Comparison of ENCODE assay signal across 13 cellular contexts in the genomic region with DNA sequence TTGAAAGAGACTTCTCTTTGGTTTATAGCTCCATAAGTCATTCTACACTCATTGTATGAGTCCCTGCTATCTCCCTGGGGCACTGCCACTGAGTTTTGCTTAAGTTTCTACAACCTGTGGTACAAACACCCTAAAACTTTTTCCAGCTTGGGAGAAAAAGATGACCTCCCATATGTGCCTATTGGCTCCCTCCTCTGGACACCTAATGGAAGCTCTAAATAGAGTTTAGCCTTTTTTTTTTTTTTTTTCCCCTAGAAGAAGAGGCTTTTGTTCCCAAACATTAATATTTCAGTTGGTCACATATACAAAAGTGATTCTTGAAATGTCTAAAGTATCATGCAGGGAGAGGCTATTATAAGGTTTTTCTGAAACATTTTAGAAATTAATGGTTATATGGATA.
DNase-seq lines count a peak whose midpoint lies in the region; ATAC-seq, FAIRE-seq and TF ChIP-seq lines count a peak whose summit lies in the region.
"Had no signal": no experiment of that assay in that cellular context is flagged by ENCODE, and none has a peak within 500 bp of the region (broad histone marks: within the 10 kb centered on the region; RNA-seq: fewer than 3 reads in every experiment).

No MANE protein-coding gene starts in this region.

- DNase-seq in SK-N-SH (peak; percentile 3), H1 (ENCODE audit: low read depth in 1 of 2, low spot score in 2 of 2) (no peak), type B pancreatic cell (ENCODE audit: extremely low spot score, unreplicated experiment) (no peak), NCI-H2029 treated with DMSO at 0.1 percent for 48 hours (lab: John Stamatoyannopoulos, UW) (no peak)
- no peak for DNase-seq in stimulated activated naive CD8-positive, alpha-beta T cell treated with anti-CD3 and anti-CD28 coated beads, Interleukin-15, Interleukin-2, amounts not matched to agents 100 U/mL and 50 U/mL, for 24 hours
- no peak for DNase-seq in activated CD4-positive, alpha-beta T cell treated with anti-CD3 and anti-CD28 coated beads, Interleukin-2, amount 50 U/mL, for 1 hour
- DNase-seq: effector memory CD4-positive, alpha-beta T cell; hippocampal formation; NCI-H1105 treated with DMSO at 0.1 percent for 48 hours; sigmoid colon; T1000 had no signal

- TF ChIP-seq POLR2A in H1 (IDR thresholded peaks at IDR 0.05; ENCODE audit: control extremely low read depth in 1 of 2, low read depth in 2 of 2, low read length in 2 of 2): no peak

- H3K4me3 Mint-ChIP-seq in type B pancreatic cell: no peak overlapping the region

- H3K36me3 Mint-ChIP-seq in type B pancreatic cell: no peaks in the 10 kb centered on the region

- no peak overlapping the region for H3K27ac ChIP-seq in SK-N-SH (ENCODE audit: low read depth in 2 of 2, low read length in 1 of 2)
- no peak overlapping the region for H3K27ac ChIP-seq in OCI-LY3 (ENCODE audit: low read length)
- no peak overlapping the region for H3K27ac ChIP-seq in H1 (ENCODE audit: low read depth, low read length)
- H3K27ac ChIP-seq: sigmoid colon had no signal

- H3K9me3 ChIP-seq in SK-N-SH: no peaks in the 10 kb centered on the region
- H3K9me3 ChIP-seq in OCI-LY3 (ENCODE audit: insufficient read depth, low read length): 0 out of 2 replicates have a peak, but pooled peaks cover 4% of the 10 kb centered on the region
- no peaks in the 10 kb centered on the region for H3K9me3 ChIP-seq in H1 (ENCODE audit: insufficient read depth in 2 of 2, low read depth in 1 of 2, low read length in 1 of 2)
- H3K9me3 ChIP-seq: sigmoid colon had no signal

- no peaks in the 10 kb centered on the region for H3K23me2 ChIP-seq in H1 (ENCODE audit: low read depth, low read length)

- no peak overlapping the region for H3K9ac ChIP-seq in SK-N-SH
- no peak overlapping the region for H3K9ac ChIP-seq in OCI-LY3 (ENCODE audit: low read length)
- no peak overlapping the region for H3K9ac ChIP-seq in H1 (replicated peaks in 1 of 4; ENCODE audit: extremely low read depth in 1 of 4, low read depth in 3 of 4, low read length in 3 of 4)

- H3K9me2 ChIP-seq in SK-N-SH: no peaks in the 10 kb centered on the region

- H2BK5ac ChIP-seq in H1 (ENCODE audit: low read depth, low read length): no peak overlapping the region

- H3K56ac ChIP-seq in H1 (replicated peaks; ENCODE audit: insufficient read length, low read depth, low read length): no peak overlapping the region

- no peak overlapping the region for H4K5ac ChIP-seq in H1 (ENCODE audit: insufficient read length, low read depth, low read length)

- 0 out of 2 replicates have a peak overlapping the region, but pooled peaks have one; percentile 48 for H2BK20ac ChIP-seq in H1 (ENCODE audit: low read length)

- no peak overlapping the region for H3K4me2 ChIP-seq in SK-N-SH
- no peak overlapping the region for H3K4me2 ChIP-seq in OCI-LY3 (ENCODE audit: low read length)
- no peak overlapping the region for H3K4me2 ChIP-seq in H1 (ENCODE audit: insufficient read depth in 1 of 2, low read depth in 2 of 2, low read length in 2 of 2)

- no peak for FAIRE-seq in H1 (lab: Jason Lieb, UNC)

- TF ChIP-seq EP300 in SK-N-SH (IDR thresholded peaks at IDR 0.05; ENCODE audit: borderline replicate concordance in 1 of 2, low read depth in 1 of 2, low read length in 1 of 2) (no peak), H1 (IDR thresholded peaks at IDR 0.05; ENCODE audit: borderline replicate concordance in 1 of 2, low read depth in 2 of 2, low read length in 2 of 2) (no peak)

- POLR2A ChIA-PET in SK-N-SH (lab: Yijun Ruan, JAX): no interaction called here
- POLR2A ChIA-PET in H1 (lab: Charles Lee; ENCODE audit: partially characterized antibody): no interaction called here

- H3K18ac ChIP-seq in H1 (ENCODE audit: extremely low read depth, low read length): no peak overlapping the region

- H3K4me3 ChIP-seq in SK-N-SH (ENCODE audit: low read depth in 2 of 2, low read length in 1 of 2) (no peak overlapping the region), OCI-LY3 (ENCODE audit: low read length) (no peak overlapping the region), H1 (ENCODE audit: extremely low read depth in 1 of 4, insufficient read depth in 2 of 4, low read depth in 3 of 4, low read length in 4 of 4) (no peak overlapping the region)
- H3K4me3 ChIP-seq: sigmoid colon had no signal

- H4K8ac ChIP-seq in H1 (ENCODE audit: extremely low read depth, insufficient read depth, low read length): no peak overlapping the region

- H2BK15ac ChIP-seq in H1 (ENCODE audit: low read length): no peak overlapping the region

- H3K14ac ChIP-seq in H1 (ENCODE audit: insufficient read length): no peak overlapping the region

- H3F3A ChIP-seq in SK-N-SH (replicated peaks; ENCODE audit: insufficient read depth): no peaks in the 10 kb centered on the region

- CTCF ChIA-PET in SK-N-SH (lab: Yijun Ruan, JAX): interaction anchor here (0.5 to 1.3 kb wide), 4 partner anchors 20 to 930 kb away, joined by 3 to 6 read pairs (median 3); no protein-coding TSS in a partner anchor
- CTCF ChIA-PET in H1 (lab: Charles Lee; ENCODE audit: partially characterized antibody): interaction anchor here (0.6 to 1.2 kb wide), 9 partner anchors 9 to 930 kb away, joined by 3 to 5 read pairs (median 3); no protein-coding TSS in a partner anchor

- no peak overlapping the region for H3K4ac ChIP-seq in H1 (replicated peaks; ENCODE audit: insufficient read length, low read depth, low read length)

- no peak overlapping the region for H2AK5ac ChIP-seq in H1 (ENCODE audit: low read depth, low read length)

- no peaks in the 10 kb centered on the region for H3K27me3 ChIP-seq in SK-N-SH (ENCODE audit: insufficient read depth)
- no peaks in the 10 kb centered on the region for H3K27me3 ChIP-seq in OCI-LY3 (ENCODE audit: low read depth, low read length)
- no peaks in the 10 kb centered on the region for H3K27me3 ChIP-seq in H1 (replicated peaks in 1 of 4; ENCODE audit: control insufficient read depth in 3 of 4, extremely low read depth in 1 of 4, insufficient read depth in 3 of 4, low read length in 3 of 4)
- H3K27me3 ChIP-seq: sigmoid colon had no signal

- no peak overlapping the region for H3K23ac ChIP-seq in H1 (ENCODE audit: insufficient read length)

- peak; percentile 52 for TF ChIP-seq RAD21 in SK-N-SH (IDR thresholded peaks at IDR 0.05; ENCODE audit: low read length)
- peak; percentile 54 to 58 for TF ChIP-seq RAD21 in H1 (IDR thresholded peaks at IDR 0.05 in 1 of 2, conservative IDR thresholded peaks at IDR 0.05 in 1 of 2; ENCODE audit: low read depth in 2 of 2, low read length in 2 of 2)

- no peak overlapping the region for H2BK12ac ChIP-seq in H1 (ENCODE audit: low read depth, low read length)

- no peak overlapping the region for H3K27ac Mint-ChIP-seq in type B pancreatic cell

- H3K9me3 Mint-ChIP-seq in type B pancreatic cell: no peaks in the 10 kb centered on the region

- H3K4me1 Mint-ChIP-seq in type B pancreatic cell (ENCODE audit: unreplicated experiment): no peaks in the 10 kb centered on the region

- H2BK120ac ChIP-seq in H1 (replicated peaks; ENCODE audit: low read depth, low read length): no peak overlapping the region

- H3K4me1 ChIP-seq in SK-N-SH (ENCODE audit: control insufficient read depth in 1 of 2, insufficient read depth in 2 of 2, low read depth in 1 of 2, low read length in 1 of 2) (no peaks in the 10 kb centered on the region), OCI-LY3 (ENCODE audit: low read length) (no peaks in the 10 kb centered on the region), H1 (replicated peaks in 1 of 4; ENCODE audit: control insufficient read depth in 3 of 4, insufficient read depth in 4 of 4, low read length in 3 of 4) (no peaks in the 10 kb centered on the region)
- H3K4me1 ChIP-seq: sigmoid colon had no signal

- no peak overlapping the region for H2AFZ ChIP-seq in SK-N-SH (ENCODE audit: low read depth)
- H2AFZ ChIP-seq in OCI-LY3 (ENCODE audit: low read depth, low read length): peak overlapping the region; percentile 52; the same call in 1 of the 2 replicates
- peak overlapping the region; percentile 96 for H2AFZ ChIP-seq in H1 (ENCODE audit: low read length)

- no peak overlapping the region for H4K91ac ChIP-seq in H1 (replicated peaks; ENCODE audit: insufficient read length, low read length)

- ATAC-seq in SK-N-SH treated with all-trans-retinoic acid at 6 μM for 48 hours: no peak; the same call in 2 of the 3 replicates
- ATAC-seq in stimulated activated naive CD8-positive, alpha-beta T cell treated with anti-CD3 and anti-CD28 coated beads, Interleukin-15, Interleukin-2, amounts not matched to agents 100 U/mL and 50 U/mL, for 24 hours: no peak

- no peaks in the 10 kb centered on the region for H3K27me3 Mint-ChIP-seq in type B pancreatic cell

- peak; percentile 42 for TF ChIP-seq CTCF in SK-N-SH (IDR thresholded peaks at IDR 0.05)
- peak; percentile 42 for TF ChIP-seq CTCF in OCI-LY3 (IDR thresholded peaks at IDR 0.05; ENCODE audit: low read depth, low read length)
- peak in 2 of 3 experiments; percentile 16 to 43; a peak in 2 of 4 replicates for TF ChIP-seq CTCF in H1 (IDR thresholded peaks at IDR 0.05; ENCODE audit: control extremely low read depth in 1 of 3, insufficient read depth in 1 of 3, low read depth in 1 of 3, low read length in 3 of 3)
- peak; percentile 60 for TF ChIP-seq CTCF in type B pancreatic cell (conservative IDR thresholded peaks at IDR 0.05)

- H3K79me2 ChIP-seq in SK-N-SH (ENCODE audit: insufficient read depth) (no peaks in the 10 kb centered on the region), OCI-LY3 (ENCODE audit: low read length) (no peaks in the 10 kb centered on the region), H1 (ENCODE audit: control insufficient read depth in 1 of 2, insufficient read depth in 2 of 2, low read length in 2 of 2) (no peaks in the 10 kb centered on the region)

- H3K79me1 ChIP-seq in H1 (ENCODE audit: low read depth, low read length): no peaks in the 10 kb centered on the region

- H4K20me1 ChIP-seq in SK-N-SH (ENCODE audit: insufficient read depth) (no peaks in the 10 kb centered on the region), OCI-LY3 (ENCODE audit: insufficient read depth, low read length) (no peaks in the 10 kb centered on the region), H1 (replicated peaks in 1 of 2; ENCODE audit: control insufficient read depth in 1 of 2, insufficient read depth in 2 of 2, low read length in 2 of 2) (no peaks in the 10 kb centered on the region)

- no peaks in the 10 kb centered on the region for H3K36me3 ChIP-seq in SK-N-SH (replicated peaks in 1 of 2; ENCODE audit: control insufficient read depth in 1 of 2, insufficient read depth in 2 of 2, low read length in 1 of 2)
- H3K36me3 ChIP-seq in OCI-LY3 (replicated peaks; ENCODE audit: low read depth, low read length): no peaks in the 10 kb centered on the region
- no peaks in the 10 kb centered on the region for H3K36me3 ChIP-seq in H1 (ENCODE audit: control insufficient read depth in 2 of 4, insufficient read depth in 4 of 4, low read length in 3 of 4)
- H3K36me3 ChIP-seq: sigmoid colon had no signal

TF ChIP-seq in SK-N-SH, 30 proteins besides CTCF, POLR2A, EP300 and RAD21 (continues in another document):
- TF ChIP-seq SMC3 (IDR thresholded peaks at IDR 0.05; ENCODE audit: low read depth, low read length): peak; percentile 36
- no peak for TF ChIP-seq RCOR1 (IDR thresholded peaks at IDR 0.05; ENCODE audit: low read length)

TF ChIP-seq in SK-N-SH treated with all-trans-retinoic acid at 6 μM for 48 hours, 23 proteins besides CTCF, POLR2A, EP300 and RAD21:
- no peak for TF ChIP-seq SNAI2 (CRISPR knock-in tag; IDR thresholded peaks at IDR 0.05)
TF ChIP-seq in SK-N-SH treated with all-trans-retinoic acid at 6 μM for 48 hours: peak in this region for 0.
